33 cellular contexts compared by ENCODE assay signal in the genomic region with DNA sequence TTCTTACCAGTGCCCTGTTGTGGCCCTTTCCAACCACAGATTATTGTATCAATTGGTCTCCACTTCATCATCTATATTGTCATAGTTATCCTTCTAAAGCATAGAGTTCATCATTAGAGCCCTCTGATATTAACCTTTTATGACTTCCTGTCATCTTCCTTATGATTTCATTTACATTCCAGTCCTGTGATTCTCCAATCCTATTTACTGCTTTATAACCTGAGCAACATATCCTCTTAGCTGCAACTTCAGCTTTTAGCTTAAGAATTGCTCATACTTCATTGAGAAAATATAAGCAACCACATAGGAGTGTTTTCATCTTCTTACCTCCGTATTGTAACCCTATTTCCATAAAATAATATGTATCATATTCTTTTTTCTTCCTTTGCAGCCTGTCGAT.
"Had no signal": no experiment of that assay in that cellular context is flagged by ENCODE, and none has a peak within 500 bp of the region (broad histone marks: within the 10 kb centered on the region; RNA-seq: fewer than 3 reads in every experiment).

No MANE protein-coding gene starts in this region.

- H3K36me3 ChIP-seq: adrenal gland, cardiac muscle cell, colonic mucosa, gastrocnemius medialis, heart left ventricle, WERI-Rb-1 had no signal

- H3K27ac ChIP-seq: adrenal gland, body of pancreas, cardiac muscle cell, colonic mucosa, gastrocnemius medialis, heart left ventricle, WERI-Rb-1 had no signal

- H3K27me3 Mint-ChIP-seq: activated B cell treated with CpG ODN at 0.5 μM for 24 hours; activated CD8-positive, alpha-beta T cell treated with anti-CD3 and anti-CD28 coated beads for 36 hours; activated naive CD4-positive, alpha-beta T cell treated with anti-CD3 and anti-CD28 coated beads, Interleukin-2, amount 50 U/mL, for 24 hours; activated naive CD8-positive, alpha-beta T cell treated with anti-CD3 and anti-CD28 coated beads for 36 hours; activated naive CD8-positive, alpha-beta T cell treated with anti-CD3 and anti-CD28 coated beads, Interleukin-2, amount 50 U/mL, for 24 hours; T-helper 17 cell had no signal

- H3K4me3 Mint-ChIP-seq: activated B cell treated with CpG ODN at 0.5 μM for 24 hours; activated CD8-positive, alpha-beta T cell treated with anti-CD3 and anti-CD28 coated beads for 36 hours; activated naive CD4-positive, alpha-beta T cell treated with anti-CD3 and anti-CD28 coated beads for 36 hours; activated naive CD4-positive, alpha-beta T cell treated with anti-CD3 and anti-CD28 coated beads, Interleukin-2, amount 50 U/mL, for 24 hours; activated naive CD8-positive, alpha-beta T cell treated with anti-CD3 and anti-CD28 coated beads for 36 hours; activated naive CD8-positive, alpha-beta T cell treated with anti-CD3 and anti-CD28 coated beads, Interleukin-2, amount 50 U/mL, for 24 hours; activated T-cell treated with anti-CD3 and anti-CD28 coated beads, Interleukin-2, amount 50 U/mL, for 4 hours; activated T-helper 1 cell treated with anti-CD3 and anti-CD28 coated beads, Interleukin-12 subunit alpha, Interleukin-12 subunit beta, Interleukin-2, Interleukin-4 antibody, amounts not matched to agents 30 ng/mL and 10 ng/mL and 1 ng/mL, durations not matched to agents 14 hours and 24 hours and 36 hours; T-helper 17 cell; T-helper 2 cell treated with Interferon-gamma antibody and Interleukin-4, amounts not matched to agents 5 μg/mL and 100 μg/mL, for 36 hours had no signal

- H3K36me3 Mint-ChIP-seq: activated naive CD4-positive, alpha-beta T cell treated with anti-CD3 and anti-CD28 coated beads, Interleukin-2, amount 50 U/mL, for 24 hours; activated naive CD8-positive, alpha-beta T cell treated with anti-CD3 and anti-CD28 coated beads for 36 hours had no signal

- H3K4me1 ChIP-seq: adrenal gland, body of pancreas, colonic mucosa, heart left ventricle had no signal

- H3K27me3 ChIP-seq: adrenal gland, body of pancreas, cardiac muscle cell, colonic mucosa, gastrocnemius medialis, heart left ventricle had no signal

- H3K9me3 Mint-ChIP-seq: activated B cell treated with CpG ODN at 0.5 μM for 24 hours; activated CD8-positive, alpha-beta T cell treated with anti-CD3 and anti-CD28 coated beads for 36 hours; activated naive CD4-positive, alpha-beta T cell treated with anti-CD3 and anti-CD28 coated beads for 36 hours; activated naive CD4-positive, alpha-beta T cell treated with anti-CD3 and anti-CD28 coated beads, Interleukin-2, amount 50 U/mL, for 24 hours; activated naive CD8-positive, alpha-beta T cell treated with anti-CD3 and anti-CD28 coated beads for 36 hours; activated naive CD8-positive, alpha-beta T cell treated with anti-CD3 and anti-CD28 coated beads, Interleukin-2, amount 50 U/mL, for 24 hours; activated T-cell treated with anti-CD3 and anti-CD28 coated beads, Interleukin-2, amount 50 U/mL, for 4 hours; activated T-helper 1 cell treated with anti-CD3 and anti-CD28 coated beads, Interleukin-12 subunit alpha, Interleukin-12 subunit beta, Interleukin-2, Interleukin-4 antibody, amounts not matched to agents 30 ng/mL and 10 ng/mL and 1 ng/mL, durations not matched to agents 14 hours and 24 hours and 36 hours; activated T-helper 2 cell treated with anti-CD3 and anti-CD28 coated beads, Interferon-gamma antibody, Interleukin-2, Interleukin-4, amounts not matched to agents 10 μg/mL and 5 μg/mL and 100 μg/mL, durations not matched to agents 14 hours and 24 hours and 36 hours; T-helper 2 cell treated with Interferon-gamma antibody and Interleukin-4, amounts not matched to agents 5 μg/mL and 100 μg/mL, for 36 hours had no signal

- H3K4me1 Mint-ChIP-seq: activated B cell treated with CpG ODN at 0.5 μM for 24 hours; activated naive CD4-positive, alpha-beta T cell treated with anti-CD3 and anti-CD28 coated beads, Interleukin-2, amount 50 U/mL, for 24 hours; activated naive CD8-positive, alpha-beta T cell treated with anti-CD3 and anti-CD28 coated beads for 36 hours; activated naive CD8-positive, alpha-beta T cell treated with anti-CD3 and anti-CD28 coated beads, Interleukin-2, amount 50 U/mL, for 24 hours; T-helper 17 cell had no signal

- H3K9me3 ChIP-seq: adrenal gland, body of pancreas, colonic mucosa, gastrocnemius medialis had no signal

- H3K4me3 ChIP-seq: adrenal gland, body of pancreas, cardiac muscle cell, colonic mucosa, gastrocnemius medialis, heart left ventricle had no signal

- ATAC-seq: activated CD4-positive, CD25-positive, alpha-beta regulatory T cell treated with anti-CD3 and anti-CD28 coated beads, Interleukin-2, amount 50 U/mL, for 24 hours; activated CD8-positive, alpha-beta T cell treated with anti-CD3 and anti-CD28 coated beads for 36 hours; activated naive CD8-positive, alpha-beta T cell treated with anti-CD3 and anti-CD28 coated beads, Interleukin-2, amount 50 U/mL, for 24 hours; activated T-cell treated with anti-CD3 and anti-CD28 coated beads, Interleukin-2, amount 50 U/mL, for 4 hours; body of pancreas; gastrocnemius medialis; heart left ventricle; T-helper 17 cell had no signal

- DNase-seq: activated B cell treated with CpG ODN at 0.5 μM for 24 hours; activated CD4-positive, alpha-beta T cell treated with anti-CD3 and anti-CD28 coated beads for 48 hours; activated CD4-positive, alpha-beta T cell treated with anti-CD3 and anti-CD28 coated beads, Interleukin-2, amount 50 U/mL, for 1 hour; activated CD4-positive, alpha-beta T cell treated with anti-CD3 and anti-CD28 coated beads, Interleukin-2, amount 50 U/mL, for 48 hours; activated CD8-positive, alpha-beta memory T cell treated with anti-CD3 and anti-CD28 coated beads for 24 hours; activated CD8-positive, alpha-beta T cell treated with anti-CD3 and anti-CD28 coated beads for 36 hours; activated effector memory CD4-positive, alpha-beta T cell treated with anti-CD3 and anti-CD28 coated beads, Interleukin-2, amount 50 U/mL, for 16 hours; activated naive CD4-positive, alpha-beta T cell treated with anti-CD3 and anti-CD28 coated beads for 36 hours; activated naive CD8-positive, alpha-beta T cell treated with anti-CD3 and anti-CD28 coated beads for 36 hours; activated naive CD8-positive, alpha-beta T cell treated with anti-CD3 and anti-CD28 coated beads, Interleukin-2, amount 50 U/mL, for 24 hours; activated T-cell treated with anti-CD3 and anti-CD28 coated beads, Interleukin-2, amount 50 U/mL, for 4 hours; adrenal gland; amygdala; aorta; body of pancreas; central memory CD4-positive, alpha-beta T cell; cerebellar nuclear complex; colonic mucosa; effector memory CD4-positive, alpha-beta T cell; foreskin fibroblast; gastrocnemius medialis; glutamatergic neuron; heart left ventricle; T-helper 1 cell; T-helper 17 cell; T1000; WERI-Rb-1 had no signal

- H3K27ac Mint-ChIP-seq: activated B cell treated with CpG ODN at 0.5 μM for 24 hours; activated CD8-positive, alpha-beta T cell treated with anti-CD3 and anti-CD28 coated beads for 36 hours; activated naive CD4-positive, alpha-beta T cell treated with anti-CD3 and anti-CD28 coated beads for 36 hours; activated naive CD4-positive, alpha-beta T cell treated with anti-CD3 and anti-CD28 coated beads, Interleukin-2, amount 50 U/mL, for 24 hours; activated naive CD8-positive, alpha-beta T cell treated with anti-CD3 and anti-CD28 coated beads for 36 hours; activated naive CD8-positive, alpha-beta T cell treated with anti-CD3 and anti-CD28 coated beads, Interleukin-2, amount 50 U/mL, for 24 hours; activated T-helper 1 cell treated with anti-CD3 and anti-CD28 coated beads, Interleukin-12 subunit alpha, Interleukin-12 subunit beta, Interleukin-2, Interleukin-4 antibody, amounts not matched to agents 30 ng/mL and 10 ng/mL and 1 ng/mL, durations not matched to agents 14 hours and 24 hours and 36 hours; activated T-helper 2 cell treated with anti-CD3 and anti-CD28 coated beads, Interferon-gamma antibody, Interleukin-2, Interleukin-4, amounts not matched to agents 10 μg/mL and 5 μg/mL and 100 μg/mL, durations not matched to agents 14 hours and 24 hours and 36 hours; T-helper 17 cell; T-helper 2 cell treated with Interferon-gamma antibody and Interleukin-4, amounts not matched to agents 5 μg/mL and 100 μg/mL, for 36 hours had no signal
